ENCODE assay signal across 14 cellular contexts in genomic region chr17:30534938-30535921, GRCh38. TPM values are rescaled to one million over a fixed set of nuclear protein-coding genes. Genes with fewer than 3 reads are reported as not detected.
A peak's percentile ranks its signal among the peaks of the same experiment; 100 is the strongest.
DNase-seq lines count a peak whose midpoint lies in the region; ATAC-seq, FAIRE-seq and TF ChIP-seq lines count a peak whose summit lies in the region.
"Had no signal": no experiment of that assay in that cellular context is flagged by ENCODE, and none has a peak within 500 bp of the region (broad histone marks: within the 10 kb centered on the region; RNA-seq: fewer than 3 reads in every experiment).

No MANE protein-coding gene starts in this region.

- ATAC-seq in A549 (peak; percentile 26 to 31; a peak in 4 of 6 replicates), HG03571 (IDR thresholded peaks at IDR 0.05; ENCODE audit: unreplicated experiment) (no peak), GM21515 (IDR thresholded peaks at IDR 0.05; ENCODE audit: unreplicated experiment) (no peak)
- peak; percentile 39 for ATAC-seq in stimulated activated memory B cell treated with anti-CD40 and anti-IgM and Interleukin-4, amounts not matched to agents 10 μg/mL and 1 μg/mL and 100 μg/mL, for 72 hours
- ATAC-seq: GM12878 had no signal

- POLR2A ChIA-PET in A549 (lab: Yijun Ruan, JAX): no interaction called here

- H3K4me3 ChIP-seq in A549: no peak overlapping the region
- H3K4me3 ChIP-seq: GM12878 had no signal

- H3K4me3 Mint-ChIP-seq in chondrocyte (ENCODE audit: unreplicated experiment): no peak overlapping the region
- no peak overlapping the region for H3K4me3 Mint-ChIP-seq in stimulated activated memory B cell treated with anti-CD40 and anti-IgM and Interleukin-4, amounts not matched to agents 10 μg/mL and 1 μg/mL and 100 μg/mL, for 72 hours
- H3K4me3 Mint-ChIP-seq: H9 had no signal

- no peak overlapping the region for H3K4me2 ChIP-seq in A549

- TF ChIP-seq RAD21 in A549 (conservative IDR thresholded peaks at IDR 0.05 in 1 of 2, IDR thresholded peaks at IDR 0.05 in 1 of 2): no peak
- TF ChIP-seq RAD21 in Ishikawa (IDR thresholded peaks at IDR 0.05; ENCODE audit: low read depth): no peak

- DNase-seq in A549 (ENCODE audit: low read depth in 1 of 2, low spot score in 1 of 2): no peak
- DNase-seq in chondrocyte (ENCODE audit: low spot score): peak; percentile 77
- DNase-seq in A172 (ENCODE audit: low spot score): no peak
- DNase-seq: DMS 273 treated with DMSO at 0.1 percent for 48 hours, DMS79, GOT3, H9, KBM-7 had no signal

- no peak for TF ChIP-seq CTCF in A549 (IDR thresholded peaks at IDR 0.05)
- TF ChIP-seq CTCF in chondrocyte (IDR thresholded peaks at IDR 0.05): no peak

- H3K9me3 ChIP-seq in A549: no peaks in the 10 kb centered on the region

- no peaks in the 10 kb centered on the region for H3K9me3 Mint-ChIP-seq in chondrocyte (ENCODE audit: low read depth)
- peaks cover 2% of the 10 kb centered on the region for H3K9me3 Mint-ChIP-seq in stimulated activated memory B cell treated with anti-CD40 and anti-IgM and Interleukin-4, amounts not matched to agents 10 μg/mL and 1 μg/mL and 100 μg/mL, for 72 hours

- no peaks in the 10 kb centered on the region for H3K4me1 Mint-ChIP-seq in chondrocyte (ENCODE audit: low read depth)
- no peaks in the 10 kb centered on the region for H3K4me1 Mint-ChIP-seq in stimulated activated memory B cell treated with anti-CD40 and anti-IgM and Interleukin-4, amounts not matched to agents 10 μg/mL and 1 μg/mL and 100 μg/mL, for 72 hours
- H3K4me1 Mint-ChIP-seq: H9 had no signal

- no peak for FAIRE-seq in A549 (lab: Jason Lieb, UNC)
- FAIRE-seq: GM12878, GM18507 had no signal

- H3K4me1 ChIP-seq in A549: no peaks in the 10 kb centered on the region

- no peak overlapping the region for H3K27ac ChIP-seq in A549

- CTCF ChIA-PET in A549 (lab: Yijun Ruan, JAX): interaction anchor here (0.9 to 1.6 kb wide), 3 partner anchors 9 to 58 kb away, joined by 3 to 5 read pairs (median 3); partner anchors contain the start of gene GOSR1

- TF ChIP-seq EP300 in A549 (IDR thresholded peaks at IDR 0.05) (no peak), Ishikawa (IDR thresholded peaks at IDR 0.05; ENCODE audit: borderline replicate concordance) (no peak)

- H3K27ac Mint-ChIP-seq in chondrocyte (ENCODE audit: unreplicated experiment): no peak overlapping the region
- H3K27ac Mint-ChIP-seq in stimulated activated memory B cell treated with anti-CD40 and anti-IgM and Interleukin-4, amounts not matched to agents 10 μg/mL and 1 μg/mL and 100 μg/mL, for 72 hours: no peak overlapping the region
- H3K27ac Mint-ChIP-seq: H9 had no signal

- H3K36me3 Mint-ChIP-seq in chondrocyte (ENCODE audit: low read depth): no peaks in the 10 kb centered on the region
- peaks cover 9% of the 10 kb centered on the region for H3K36me3 Mint-ChIP-seq in stimulated activated memory B cell treated with anti-CD40 and anti-IgM and Interleukin-4, amounts not matched to agents 10 μg/mL and 1 μg/mL and 100 μg/mL, for 72 hours

- no peak for TF ChIP-seq POLR2A in A549 (IDR thresholded peaks at IDR 0.05; ENCODE audit: low read length)

- 67% methylated on average over 12 of the region's 12 CpGs for WGBS in A549 (ENCODE audit: missing lambda C conversion rate)

- H3K27me3 Mint-ChIP-seq in chondrocyte (ENCODE audit: low read depth): no peaks in the 10 kb centered on the region
- no peaks in the 10 kb centered on the region for H3K27me3 Mint-ChIP-seq in stimulated activated memory B cell treated with anti-CD40 and anti-IgM and Interleukin-4, amounts not matched to agents 10 μg/mL and 1 μg/mL and 100 μg/mL, for 72 hours

TF ChIP-seq in A549, 52 proteins besides CTCF, POLR2A, EP300 and RAD21 (continues in another document):
- no peak for TF ChIP-seq BCL3 (IDR thresholded peaks at IDR 0.05)
- TF ChIP-seq JUN (IDR thresholded peaks at IDR 0.05): no peak
- no peak for TF ChIP-seq SMC3 (IDR thresholded peaks at IDR 0.05)
- no peak for TF ChIP-seq HOXB13 (CRISPR knock-in tag; IDR thresholded peaks at IDR 0.05; ENCODE audit: low read depth)
- TF ChIP-seq MYC (IDR thresholded peaks at IDR 0.05; ENCODE audit: borderline replicate concordance, low read length): no peak
- TF ChIP-seq HEYL (CRISPR knock-in tag; IDR thresholded peaks at IDR 0.05): no peak
- no peak for TF ChIP-seq EHMT2 (IDR thresholded peaks at IDR 0.05; ENCODE audit: low read depth)
- TF ChIP-seq NFE2L2 (conservative IDR thresholded peaks at IDR 0.05; ENCODE audit: low read length): no peak
- TF ChIP-seq, protein P1, sequence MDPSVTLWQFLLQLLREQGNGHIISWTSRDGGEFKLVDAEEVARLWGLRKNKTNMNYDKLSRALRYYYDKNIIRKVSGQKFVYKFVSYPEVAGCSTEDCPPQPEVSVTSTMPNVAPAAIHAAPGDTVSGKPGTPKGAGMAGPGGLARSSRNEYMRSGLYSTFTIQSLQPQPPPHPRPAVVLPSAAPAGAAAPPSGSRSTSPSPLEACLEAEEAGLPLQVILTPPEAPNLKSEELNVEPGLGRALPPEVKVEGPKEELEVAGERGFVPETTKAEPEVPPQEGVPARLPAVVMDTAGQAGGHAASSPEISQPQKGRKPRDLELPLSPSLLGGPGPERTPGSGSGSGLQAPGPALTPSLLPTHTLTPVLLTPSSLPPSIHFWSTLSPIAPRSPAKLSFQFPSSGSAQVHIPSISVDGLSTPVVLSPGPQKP (IDR thresholded peaks at IDR 0.05; ENCODE audit: low read depth, low read length): no peak
- no peak for TF ChIP-seq ZNF302 (CRISPR knock-in tag; IDR thresholded peaks at IDR 0.05)
- TF ChIP-seq CHD2 (IDR thresholded peaks at IDR 0.05; ENCODE audit: low read length, partially characterized antibody): no peak

TF ChIP-seq in Ishikawa, 13 proteins besides CTCF, POLR2A, EP300 and RAD21:
- no peak for TF ChIP-seq TAF1 (IDR thresholded peaks at IDR 0.05; ENCODE audit: low read depth)
- TF ChIP-seq, protein P2, sequence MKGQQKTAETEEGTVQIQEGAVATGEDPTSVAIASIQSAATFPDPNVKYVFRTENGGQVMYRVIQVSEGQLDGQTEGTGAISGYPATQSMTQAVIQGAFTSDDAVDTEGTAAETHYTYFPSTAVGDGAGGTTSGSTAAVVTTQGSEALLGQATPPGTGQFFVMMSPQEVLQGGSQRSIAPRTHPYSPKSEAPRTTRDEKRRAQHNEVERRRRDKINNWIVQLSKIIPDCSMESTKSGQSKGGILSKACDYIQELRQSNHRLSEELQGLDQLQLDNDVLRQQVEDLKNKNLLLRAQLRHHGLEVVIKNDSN (IDR thresholded peaks at IDR 0.05): 0 out of 2 replicates have a peak, but pooled peaks have one; percentile 14

RNA-seq across cellular contexts. Expression of gene GOSR1, which starts 58.0 kb away (rescaled TPM):
- polyA plus RNA-seq in A549 (2011; rRNA removed) (46.1 and 49.6 TPM in 2 replicates), A549 (2017; fragmentation: RNase III; extraction: RNeasy Plus Mini Kit Qiagen cat#74134 plus additional on column Dnase treatment) (45.1 to 55.4 TPM (median 48.8 TPM) in 3 replicates)
- 10.9 and 14.3 TPM in 2 replicates for polyA plus RNA-seq in A549 (2012; cell fraction: cytosol; rRNA removed)
- polyA plus RNA-seq in A549 (2012; cell fraction: nucleus; rRNA removed): 15.4 and 17.7 TPM in 2 replicates
- 41.5 and 51.0 TPM in 2 replicates for polyA minus RNA-seq in A549 (2011; rRNA and poly(A)+ RNA removed)
- total RNA-seq in chondrocyte: 46.4 to 59.4 TPM (median 47.5 TPM) in 3 replicates
- total RNA-seq in A172 (2014; rRNA removed; shearing (Covaris generic)): 30.1 and 56.3 TPM in 2 replicates

Comparison
In these comparisons a context has a peak if more than half of its experiments do, and no peak if none do; other contexts are left out.
1. ATAC-seq: peak in A549 (2 of 2) and stimulated activated memory B cell treated with anti-CD40 and anti-IgM and Interleukin-4, amounts not matched to agents 10 μg/mL and 1 μg/mL and 100 μg/mL, for 72 hours (single experiment); none in HG03571 (single experiment) and GM21515 (single experiment).